ENCODE assay signal across 31 cellular contexts in the genomic region with DNA sequence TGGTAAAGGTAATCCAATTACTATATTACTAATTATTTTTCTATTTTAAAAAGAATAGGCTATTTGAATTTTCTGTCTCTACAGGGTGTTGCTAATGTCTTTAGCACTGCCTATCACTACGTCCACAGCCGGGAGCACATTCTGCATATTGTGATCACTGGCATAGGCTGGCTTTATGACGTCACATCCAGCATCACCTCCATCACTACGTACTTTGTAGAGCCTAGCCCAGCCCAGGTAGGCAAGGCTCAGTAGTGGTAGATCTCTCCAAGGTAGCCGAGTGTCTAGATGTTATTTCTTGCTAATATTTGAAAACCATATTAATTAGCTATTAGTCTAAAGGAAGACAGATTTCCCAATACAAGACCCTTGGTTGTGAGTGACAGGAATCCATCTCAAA. TPM values are rescaled to one million over a fixed set of nuclear protein-coding genes. Genes with fewer than 3 reads are reported as not detected.
DNase-seq lines count a peak whose midpoint lies in the region; ATAC-seq, FAIRE-seq and TF ChIP-seq lines count a peak whose summit lies in the region.
"Had no signal": no experiment of that assay in that cellular context is flagged by ENCODE, and none has a peak within 500 bp of the region (broad histone marks: within the 10 kb centered on the region; RNA-seq: fewer than 3 reads in every experiment).

No MANE protein-coding gene starts in this region.

- POLR2A ChIA-PET in HepG2 (lab: Yijun Ruan, JAX): no interaction called here
- POLR2A ChIA-PET in K562 (lab: Yijun Ruan, JAX): interaction anchor here (0.7 to 1.0 kb wide), 3 partner anchors 12 to 510 kb away, joined by 3 to 4 read pairs (median 3); no protein-coding TSS in a partner anchor

- TF ChIP-seq RAD21 in HepG2 (CRISPR knock-in tag; IDR thresholded peaks at IDR 0.05): no peak
- no peak for TF ChIP-seq RAD21 in K562 (CRISPR knock-in tag; conservative IDR thresholded peaks at IDR 0.05 in 1 of 2, IDR thresholded peaks at IDR 0.05 in 1 of 2)

- H2AFZ ChIP-seq in HepG2 (ENCODE audit: low read length) (no peak overlapping the region), K562 (ENCODE audit: low read depth, low read length) (no peak overlapping the region)

- BruUV-seq in HepG2 (replicated peaks; lab: Mats Ljungman, UMichigan) (no TSS peak), K562 (replicated peaks; lab: Mats Ljungman, UMichigan) (no TSS peak)

- no peaks in the 10 kb centered on the region for H3K4me1 ChIP-seq in HepG2 (ENCODE audit: insufficient read depth, low read length)
- no peaks in the 10 kb centered on the region for H3K4me1 ChIP-seq in right lobe of liver
- H3K4me1 ChIP-seq in K562 (replicated peaks in 1 of 2; ENCODE audit: control insufficient read depth in 2 of 2, insufficient read depth in 2 of 2, low read length in 2 of 2): no peaks in the 10 kb centered on the region
- H3K4me1 ChIP-seq: A549, BE2C, BLaER1, Caco-2 had no signal

- in situ Hi-C loops in HepG2 (cut with HindIII; ENCODE audit: extremely low pct_ligation_motif_present, low pct_unique_long_range_greater_than_20kb): no loop called here
- in situ Hi-C loops in K562 (cut with MboI): loop anchor here (10.0 kb wide), 1 partner anchor 278 kb away; no protein-coding TSS in a partner anchor

- H3K9ac ChIP-seq in HepG2 (ENCODE audit: insufficient read depth, low read depth, low read length): no peak overlapping the region
- H3K9ac ChIP-seq in K562 (ENCODE audit: insufficient read depth in 1 of 2, low read depth in 2 of 2, low read length in 2 of 2): no peak overlapping the region
- H3K9ac ChIP-seq: BLaER1; BLaER1 treated with 17β-estradiol and CSF1 and Interleukin-3, amounts not matched to agents 10 nM and 100 nM had no signal

- no peak for DNase-seq in HepG2 (ENCODE audit: low spot score)
- DNase-seq in right lobe of liver: no peak
- no peak for DNase-seq in K562 (ENCODE audit: extremely low read depth in 1 of 4, low spot score in 3 of 4)
- no peak for DNase-seq in midbrain (lab: John Stamatoyannopoulos, UW)
- DNase-seq: 8988T; ACHN; AML-193; BE2C; C1 segment of cervical spinal cord; Caco-2; Calu3; CD4-positive, alpha-beta memory T cell; CD4-positive, alpha-beta T cell; CD4-positive, CD25-positive, alpha-beta regulatory T cell; CD8-positive, alpha-beta memory T cell; CD8-positive, alpha-beta T cell; COR-L47; DMS 273 treated with DMSO at 0.1 percent for 48 hours; DMS153; DMS53; DMS79; DMS79 treated with DMSO at 0.1 percent for 48 hours; DND-41; EL had no signal

- H4K20me1 ChIP-seq in HepG2 (ENCODE audit: insufficient read depth, low read length) (no peaks in the 10 kb centered on the region), K562 (replicated peaks; ENCODE audit: control insufficient read depth, insufficient read depth, low read length) (no peaks in the 10 kb centered on the region; the same call in 1 of the 2 replicates)
- H4K20me1 ChIP-seq: BLaER1; BLaER1 treated with 17β-estradiol and CSF1 and Interleukin-3, amounts not matched to agents 10 nM and 100 nM had no signal

- TF ChIP-seq EP300 in HepG2 (IDR thresholded peaks at IDR 0.05; ENCODE audit: low read depth in 2 of 2, low read length in 2 of 2) (no peak), HepG2 (CRISPR knock-in tag; IDR thresholded peaks at IDR 0.05; ENCODE audit: borderline replicate concordance) (no peak), K562 (IDR thresholded peaks at IDR 0.05; ENCODE audit: low read length) (no peak)

- CTCF ChIA-PET in HepG2 (lab: Yijun Ruan, JAX; ENCODE audit: low intra/inter-chr PET ratio, low total read pairs) (no interaction called here), K562 (lab: Yijun Ruan, JAX; ENCODE audit: low intra/inter-chr PET ratio) (no interaction called here)

- no peak overlapping the region for H3K27ac ChIP-seq in HepG2 (ENCODE audit: extremely low read length, insufficient read depth, low read length)
- no peak overlapping the region for H3K27ac ChIP-seq in right lobe of liver
- no peak overlapping the region for H3K27ac ChIP-seq in K562 (ENCODE audit: extremely low read depth, low read depth, low read length)
- H3K27ac ChIP-seq: 22Rv1; A549; BLaER1; BLaER1 treated with 17β-estradiol and CSF1 and Interleukin-3, amounts not matched to agents 10 nM and 100 nM; C4-2B had no signal

- peaks cover 1 to 22% of the 10 kb centered on the region in 2 experiments; a peak in 2 of 5 replicates for H3K27me3 ChIP-seq in HepG2 (ENCODE audit: control insufficient read depth in 1 of 2, insufficient read depth in 2 of 2, low read length in 2 of 2)
- no peaks in the 10 kb centered on the region for H3K27me3 ChIP-seq in right lobe of liver
- peaks cover 19 to 28% of the 10 kb centered on the region in 2 experiments for H3K27me3 ChIP-seq in K562 (ENCODE audit: control insufficient read depth in 2 of 2, insufficient read depth in 2 of 2, low read length in 2 of 2)
- H3K27me3 ChIP-seq: BE2C; BLaER1; BLaER1 treated with 17β-estradiol and CSF1 and Interleukin-3, amounts not matched to agents 10 nM and 100 nM had no signal

- TF ChIP-seq POLR2A in HepG2 (IDR thresholded peaks at IDR 0.05; ENCODE audit: insufficient read depth in 1 of 2, low read depth in 2 of 2, low read length in 2 of 2) (no peak), right lobe of liver (IDR thresholded peaks at IDR 0.05) (no peak), K562 (conservative IDR thresholded peaks at IDR 0.05) (no peak)

- H3K9me1 ChIP-seq in K562 (ENCODE audit: control insufficient read depth, insufficient read depth, low read length): no peaks in the 10 kb centered on the region

- WGBS in HepG2 (ENCODE audit: low lambda C conversion rate): 12% methylated on average over 5 of the region's 5 CpGs
- 81% methylated on average over 5 of the region's 5 CpGs for WGBS in right lobe of liver (ENCODE audit: insufficient coverage, low coverage, low lambda C conversion rate, missing lambda C conversion rate)
- WGBS in K562 (ENCODE audit: insufficient coverage, low coverage, missing lambda C conversion rate): 4% methylated on average over 5 of the region's 5 CpGs

- no peak for TF ChIP-seq CTCF in HepG2 (CRISPR knock-in tag; IDR thresholded peaks at IDR 0.05)
- TF ChIP-seq CTCF in right lobe of liver (IDR thresholded peaks at IDR 0.05): no peak
- TF ChIP-seq CTCF in K562 (IDR thresholded peaks at IDR 0.05 in 2 of 3, conservative IDR thresholded peaks at IDR 0.05 in 1 of 3; ENCODE audit: insufficient read depth in 2 of 3, low read depth in 1 of 3, low read length in 3 of 3): no peak

- H3K36me3 ChIP-seq in HepG2 (replicated peaks in 1 of 2; ENCODE audit: control insufficient read depth in 1 of 2, insufficient read depth in 2 of 2, low read length in 2 of 2) (no peaks in the 10 kb centered on the region), right lobe of liver (no peaks in the 10 kb centered on the region), K562 (ENCODE audit: control insufficient read depth, insufficient read depth, low read length) (no peaks in the 10 kb centered on the region)
- H3K36me3 ChIP-seq: BE2C; BLaER1; BLaER1 treated with 17β-estradiol and CSF1 and Interleukin-3, amounts not matched to agents 10 nM and 100 nM had no signal

- FAIRE-seq in HepG2 (lab: Jason Lieb, UNC) (no peak), K562 (lab: Jason Lieb, UNC) (no peak)
- FAIRE-seq: A204.1, A549, D721Med had no signal

- intact Hi-C loops in HepG2 (cut with micrococcal nuclease; ENCODE audit: unreplicated experiment): no loop called here
- intact Hi-C loops in right lobe of liver (cut with DNase I): no loop called here
- intact Hi-C loops in K562 (cut with micrococcal nuclease): no loop called here

- H3K9me3 ChIP-seq in HepG2 (ENCODE audit: low read length) (no peaks in the 10 kb centered on the region), right lobe of liver (no peaks in the 10 kb centered on the region), K562 (replicated peaks; ENCODE audit: control insufficient read depth, insufficient read depth, low read depth, low read length) (no peaks in the 10 kb centered on the region)
- H3K9me3 ChIP-seq: BE2C, BLaER1 had no signal

- H3K4me2 ChIP-seq in HepG2 (ENCODE audit: low read depth, low read length): no peak overlapping the region
- no peak overlapping the region for H3K4me2 ChIP-seq in K562 (ENCODE audit: insufficient read depth, low read length)
- H3K4me2 ChIP-seq: A549; BLaER1; BLaER1 treated with 17β-estradiol and CSF1 and Interleukin-3, amounts not matched to agents 10 nM and 100 nM had no signal

- H3K4me3 ChIP-seq in HepG2 (replicated peaks in 1 of 3; ENCODE audit: insufficient read depth in 1 of 3, low read depth in 2 of 3, low read length in 3 of 3) (no peak overlapping the region), right lobe of liver (no peak overlapping the region), K562 (no peak overlapping the region)
- H3K4me3 ChIP-seq: A549; BLaER1; BLaER1 treated with 17β-estradiol and CSF1 and Interleukin-3, amounts not matched to agents 10 nM and 100 nM had no signal

- ATAC-seq in HepG2 (no peak), right lobe of liver (no peak), K562 (no peak)
- ATAC-seq: A549; CD8-positive, alpha-beta T cell had no signal

- H3K79me2 ChIP-seq in HepG2 (ENCODE audit: insufficient read depth, low read length) (no peaks in the 10 kb centered on the region), K562 (ENCODE audit: control insufficient read depth, insufficient read depth, low read length) (no peaks in the 10 kb centered on the region)

RNA-seq across cellular contexts. Expression of gene NSRP1, which starts 33.8 kb away (rescaled TPM):
- total RNA-seq in HepG2 (2016; rRNA removed; fragmentation: Illumina TruSeq; extraction: Trizol): 12.7 and 14.3 TPM in 2 replicates
- total RNA-seq in HepG2 (2016; cell fraction: cytosol; rRNA removed; fragmentation: Illumina TruSeq; extraction: Trizol; ENCODE audit: low read depth): 4.8 and 4.9 TPM in 2 replicates
- total RNA-seq in HepG2 (2016; cell fraction: insoluble cytoplasmic fraction; rRNA removed; fragmentation: Illumina TruSeq; extraction: Trizol): 11.4 and 13.2 TPM in 2 replicates
- 6.2 and 6.9 TPM in 2 replicates for total RNA-seq in HepG2 (2016; cell fraction: membrane; rRNA removed; fragmentation: Illumina TruSeq; extraction: Trizol)
- total RNA-seq in HepG2 (2016; cell fraction: nucleus; rRNA removed; fragmentation: Illumina TruSeq; extraction: Trizol): 17.0 and 18.8 TPM in 2 replicates
- 6.9 and 7.0 TPM in 2 replicates for polyA plus RNA-seq in HepG2 (2011; rRNA removed)
- polyA plus RNA-seq in HepG2 (2011; cell fraction: cytosol; rRNA removed): 4.6 and 5.9 TPM in 2 replicates
- 7.8 and 8.7 TPM in 2 replicates for polyA plus RNA-seq in HepG2 (2011; cell fraction: nucleus; rRNA removed)
- 9.8 and 14.0 TPM in 2 replicates for polyA plus RNA-seq in HepG2 (2012)
- polyA plus RNA-seq in HepG2 (2016; cell fraction: cytosol; fragmentation: Illumina TruSeq; extraction: Trizol; ENCODE audit: low read depth): 2.3 and 2.7 TPM in 2 replicates
- 20.2 and 23.2 TPM in 2 replicates for polyA plus RNA-seq in HepG2 (2016; cell fraction: insoluble cytoplasmic fraction; fragmentation: Illumina TruSeq; extraction: Trizol; ENCODE audit: low read depth)
- polyA plus RNA-seq in HepG2 (2016; cell fraction: membrane; fragmentation: Illumina TruSeq; extraction: Trizol; ENCODE audit: low read depth): 4.3 and 5.8 TPM in 2 replicates
- 29.8 and 32.2 TPM in 2 replicates for polyA plus RNA-seq in HepG2 (2016; cell fraction: nucleus; fragmentation: Illumina TruSeq; extraction: Trizol; ENCODE audit: insufficient read depth, low read depth)
- 5.6 and 19.0 TPM in 2 replicates for polyA minus RNA-seq in HepG2 (2011; rRNA and poly(A)+ RNA removed; ENCODE audit: low replicate concordance)
- 3.8 and 5.9 TPM in 2 replicates for polyA minus RNA-seq in HepG2 (2011; cell fraction: cytosol; rRNA and poly(A)+ RNA removed)
- 31.1 and 34.6 TPM in 2 replicates for polyA minus RNA-seq in HepG2 (2011; cell fraction: nucleus; rRNA and poly(A)+ RNA removed)
- 10 to 100 TPM in 1 of 6 experiments, 1 to 10 TPM in 5; 5.8 to 11.7 (median 8.1) TPM for total RNA-seq in right lobe of liver
- 40.8 and 58.4 TPM in 2 replicates for total RNA-seq in K562 (2011; cell fraction: chromatin; rRNA removed; ENCODE audit: low replicate concordance)
- 30.5 and 46.5 TPM in 2 replicates for total RNA-seq in K562 (2011; cell fraction: nucleolus; rRNA removed)
- total RNA-seq in K562 (2011; cell fraction: nucleoplasm; rRNA removed): 75.9 and 147 TPM in 2 replicates
- total RNA-seq in K562 (2014; rRNA removed): 18.4 and 18.8 TPM in 2 replicates
- 32.2 and 34.1 TPM in 2 replicates for total RNA-seq in K562 (2014; rRNA removed; fragmentation: Illumina TruSeq; extraction: Trizol)
- total RNA-seq in K562 (2015; rRNA removed; fragmentation: Illumina TruSeq; extraction: Trizol): 29.0 and 32.7 TPM in 2 replicates
- 19.5 and 20.8 TPM in 2 replicates for total RNA-seq in K562 (2021)
- 8.7 and 19.0 TPM in 2 replicates for polyA plus RNA-seq in K562 (2011; rRNA removed)
- polyA plus RNA-seq in K562 (2011; cell fraction: cytosol; rRNA removed): 3.3 and 7.0 TPM in 2 replicates
- 9.8 and 17.2 TPM in 2 replicates for polyA plus RNA-seq in K562 (2011; cell fraction: nucleus; rRNA removed)
- polyA plus RNA-seq in K562 (2012): 28.6 and 33.8 TPM in 2 replicates
- 50.4 and 68.6 TPM in 2 replicates for polyA plus RNA-seq in K562 (2014; fragmentation: Illumina TruSeq; extraction: Trizol)
- 10 to 100 TPM; 52.8 to 54.2 TPM for polyA plus RNA-seq in K562 (2014; fragmentation: Nextera tagmentation; extraction: Ambion mirVana)
- polyA plus RNA-seq in K562 (2014; rRNA removed): 36.6 and 43.6 TPM in 2 replicates
- 11.7 and 16.7 TPM in 2 replicates for polyA minus RNA-seq in K562 (2011; rRNA and poly(A)+ RNA removed)
- polyA minus RNA-seq in K562 (2011; cell fraction: cytosol; rRNA and poly(A)+ RNA removed): 14.0 and 17.5 TPM in 2 replicates
- polyA minus RNA-seq in K562 (2011; cell fraction: nucleus; rRNA and poly(A)+ RNA removed): 13.0 and 20.9 TPM in 2 replicates

Comparison
In these comparisons a context has a peak if more than half of its experiments do, and no peak if none do; other contexts are left out.
1. Of the 241 proteins assayed by ChIP-seq in both HepG2 and K562: peak only in HepG2: none; only in K562: CREM; in both: none; in neither: 237; mixed calls (peak in some experiments, not most) for 3.